In genomic region chr13:110436276-110436675, GRCh38 we compare ENCODE assay signal across 19 cellular contexts.
DNase-seq lines count a peak whose midpoint lies in the region; ATAC-seq, FAIRE-seq and TF ChIP-seq lines count a peak whose summit lies in the region.
"Had no signal": no experiment of that assay in that cellular context is flagged by ENCODE, and none has a peak within 500 bp of the region (broad histone marks: within the 10 kb centered on the region; RNA-seq: fewer than 3 reads in every experiment).

No MANE protein-coding gene starts in this region.

- peaks cover 57% of the 10 kb centered on the region for H3K36me3 Mint-ChIP-seq in astrocyte (ENCODE audit: low read depth, unreplicated experiment)
- peaks cover 87% of the 10 kb centered on the region for H3K36me3 Mint-ChIP-seq in endodermal cell (ENCODE audit: low read depth)
- peaks cover 89% of the 10 kb centered on the region for H3K36me3 Mint-ChIP-seq in nephron progenitor cell (ENCODE audit: low read depth)
- H3K36me3 Mint-ChIP-seq: CD8-positive, alpha-beta T cell had no signal

- peaks cover 18% of the 10 kb centered on the region for H4K20me1 ChIP-seq in astrocyte (ENCODE audit: insufficient read depth, low read length)

- no peaks in the 10 kb centered on the region for H3K9me3 Mint-ChIP-seq in astrocyte (ENCODE audit: unreplicated experiment)
- H3K9me3 Mint-ChIP-seq in endodermal cell: no peaks in the 10 kb centered on the region
- no peaks in the 10 kb centered on the region for H3K9me3 Mint-ChIP-seq in nephron progenitor cell
- H3K9me3 Mint-ChIP-seq: CD8-positive, alpha-beta T cell had no signal

- H3K36me3 ChIP-seq in astrocyte (ENCODE audit: insufficient read depth, low read length): peaks cover 81% of the 10 kb centered on the region
- peaks cover 98% of the 10 kb centered on the region for H3K36me3 ChIP-seq in endodermal cell (ENCODE audit: control insufficient read depth, insufficient read depth, low read length)
- H3K36me3 ChIP-seq in tibial artery: peaks cover 74 to 85% (median 75%) of the 10 kb centered on the region in 3 donors
- H3K36me3 ChIP-seq in right lobe of liver: no peaks in the 10 kb centered on the region
- H3K36me3 ChIP-seq: BLaER1 treated with 17β-estradiol and CSF1 and Interleukin-3, amounts not matched to agents 10 nM and 100 nM had no signal

- intact Hi-C loops in tibial artery (cut with DNase I; ENCODE audit: low total_unique reads) (loop anchor here (5.0 kb wide), 1 partner anchor 214 kb away; no protein-coding TSS in a partner anchor), right lobe of liver (cut with DNase I) (no loop called here)

- DNase-seq in astrocyte (ENCODE audit: low read depth) (peak; percentile 66), endodermal cell (no peak), nephron progenitor cell (no peak), tibial artery (no peak), right lobe of liver (no peak)
- DNase-seq in activated CD4-positive, alpha-beta T cell treated with anti-CD3 and anti-CD28 coated beads, Interleukin-2, amount 50 U/mL, for 1 hour: no peak
- DNase-seq: Calu3; CD8-positive, alpha-beta T cell; DMS53; NCI-H1417 treated with DMSO at 0.1 percent for 48 hours; NCI-H187 treated with DMSO at 0.1 percent for 48 hours; NCI-H2227 treated with DMSO at 0.1 percent for 48 hours; NCI-H524; NCI-H82; PC-3; RPMI8226; SHP77 treated with DMSO at 0.1 percent for 48 hours had no signal

- ATAC-seq in HG03097 (IDR thresholded peaks at IDR 0.05; ENCODE audit: low FRiP score, unreplicated experiment) (no peak), right lobe of liver (no peak)
- ATAC-seq: CD8-positive, alpha-beta T cell; PC-3 had no signal

- no peak overlapping the region for H2AFZ ChIP-seq in astrocyte (ENCODE audit: low read depth, low read length)

- H3K9me3 ChIP-seq in astrocyte (ENCODE audit: insufficient read depth, low read depth, low read length): no peaks in the 10 kb centered on the region
- no peaks in the 10 kb centered on the region for H3K9me3 ChIP-seq in endodermal cell (ENCODE audit: control insufficient read depth, low read length)
- H3K9me3 ChIP-seq in tibial artery: no peaks in the 10 kb centered on the region
- H3K9me3 ChIP-seq in right lobe of liver: no peaks in the 10 kb centered on the region

- FAIRE-seq in astrocyte (lab: Jason Lieb, UNC): no peak

- H3K27ac ChIP-seq in astrocyte (ENCODE audit: low read depth, low read length): peak overlapping the region; percentile 9
- H3K27ac ChIP-seq in endodermal cell (ENCODE audit: low read depth, low read length): no peak overlapping the region
- peak overlapping the region; percentile 50 to 61 for H3K27ac ChIP-seq in tibial artery
- no peak overlapping the region for H3K27ac ChIP-seq in right lobe of liver
- H3K27ac ChIP-seq: BLaER1 treated with 17β-estradiol and CSF1 and Interleukin-3, amounts not matched to agents 10 nM and 100 nM had no signal

- H3K27ac Mint-ChIP-seq in astrocyte (ENCODE audit: unreplicated experiment) (no peak overlapping the region), endodermal cell (peak overlapping the region; percentile 18), nephron progenitor cell (peak overlapping the region; percentile 71)
- H3K27ac Mint-ChIP-seq: CD8-positive, alpha-beta T cell had no signal

- H3K4me3 ChIP-seq in astrocyte (ENCODE audit: insufficient read depth, low read depth, low read length): no peak overlapping the region
- no peak overlapping the region for H3K4me3 ChIP-seq in endodermal cell (ENCODE audit: low read length)
- H3K4me3 ChIP-seq in tibial artery: no peak overlapping the region
- H3K4me3 ChIP-seq in right lobe of liver: no peak overlapping the region
- H3K4me3 ChIP-seq: BLaER1 treated with 17β-estradiol and CSF1 and Interleukin-3, amounts not matched to agents 10 nM and 100 nM had no signal

- H3K27me3 ChIP-seq in astrocyte (ENCODE audit: insufficient read depth, low read length): no peaks in the 10 kb centered on the region
- no peaks in the 10 kb centered on the region for H3K27me3 ChIP-seq in endodermal cell (ENCODE audit: control insufficient read depth, insufficient read depth, low read length, poor library complexity, severe bottlenecking)
- no peaks in the 10 kb centered on the region for H3K27me3 ChIP-seq in tibial artery
- H3K27me3 ChIP-seq in right lobe of liver: no peaks in the 10 kb centered on the region

- TF ChIP-seq POLR2A in right lobe of liver (IDR thresholded peaks at IDR 0.05): no peak

- H3K4me1 Mint-ChIP-seq in astrocyte (ENCODE audit: low read depth, unreplicated experiment) (peaks cover 2% of the 10 kb centered on the region), endodermal cell (no peaks in the 10 kb centered on the region), nephron progenitor cell (peaks cover 23% of the 10 kb centered on the region)

- H3K4me3 Mint-ChIP-seq in astrocyte (ENCODE audit: unreplicated experiment) (no peak overlapping the region), endodermal cell (no peak overlapping the region), nephron progenitor cell (no peak overlapping the region)
- H3K4me3 Mint-ChIP-seq: CD8-positive, alpha-beta T cell had no signal

- no peak overlapping the region for H3K4me2 ChIP-seq in astrocyte (ENCODE audit: low read length)
- H3K4me2 ChIP-seq: BLaER1 treated with 17β-estradiol and CSF1 and Interleukin-3, amounts not matched to agents 10 nM and 100 nM had no signal

- H3K27me3 Mint-ChIP-seq in astrocyte (ENCODE audit: low read depth, unreplicated experiment): no peaks in the 10 kb centered on the region
- H3K27me3 Mint-ChIP-seq in endodermal cell (ENCODE audit: insufficient read depth): no peaks in the 10 kb centered on the region
- H3K27me3 Mint-ChIP-seq in nephron progenitor cell (ENCODE audit: low read depth, poor library complexity): no peaks in the 10 kb centered on the region

- no peaks in the 10 kb centered on the region for H3K79me2 ChIP-seq in astrocyte (ENCODE audit: insufficient read depth, low read length)

- WGBS in endodermal cell (ENCODE audit: insufficient coverage in 1 of 2, insufficient read length in 1 of 2), 2 experiments: 96 to 100% methylated on average over 6 to 9 of the region's 9 CpGs
- WGBS in right lobe of liver (ENCODE audit: insufficient coverage, low coverage, low lambda C conversion rate, missing lambda C conversion rate): 88% methylated on average over 9 of the region's 9 CpGs

- H3K9ac ChIP-seq in astrocyte (ENCODE audit: low read length) (no peak overlapping the region), endodermal cell (ENCODE audit: extremely low read depth, low read length, poor library complexity, severe bottlenecking) (no peak overlapping the region)
- H3K9ac ChIP-seq: BLaER1 treated with 17β-estradiol and CSF1 and Interleukin-3, amounts not matched to agents 10 nM and 100 nM had no signal

- TF ChIP-seq CTCF in astrocyte (IDR thresholded peaks at IDR 0.05; ENCODE audit: insufficient read depth, low read depth, low read length) (no peak), endodermal cell (conservative IDR thresholded peaks at IDR 0.05) (no peak), nephron progenitor cell (IDR thresholded peaks at IDR 0.05) (no peak), tibial artery (IDR thresholded peaks at IDR 0.05) (no peak), right lobe of liver (IDR thresholded peaks at IDR 0.05) (no peak)

- H3K4me1 ChIP-seq in astrocyte (ENCODE audit: insufficient read depth, low read length) (peaks cover 18% of the 10 kb centered on the region), endodermal cell (ENCODE audit: control insufficient read depth, insufficient read depth, low read length) (no peaks in the 10 kb centered on the region), tibial artery (peaks cover 0 to 47% (median 25%) of the 10 kb centered on the region in 4 donors), right lobe of liver (no peaks in the 10 kb centered on the region)
- H3K4me1 ChIP-seq: BLaER1 treated with 17β-estradiol and CSF1 and Interleukin-3, amounts not matched to agents 10 nM and 100 nM had no signal

Comparison
In these comparisons a context has a peak if more than half of its experiments do, and no peak if none do; other contexts are left out.
1. H3K27ac ChIP-seq: peak in astrocyte (single experiment) and tibial artery (2 of 2); none in endodermal cell (single experiment) and right lobe of liver (0 of 3).